ENCODE assay signal across 3 cellular contexts in the genomic region with DNA sequence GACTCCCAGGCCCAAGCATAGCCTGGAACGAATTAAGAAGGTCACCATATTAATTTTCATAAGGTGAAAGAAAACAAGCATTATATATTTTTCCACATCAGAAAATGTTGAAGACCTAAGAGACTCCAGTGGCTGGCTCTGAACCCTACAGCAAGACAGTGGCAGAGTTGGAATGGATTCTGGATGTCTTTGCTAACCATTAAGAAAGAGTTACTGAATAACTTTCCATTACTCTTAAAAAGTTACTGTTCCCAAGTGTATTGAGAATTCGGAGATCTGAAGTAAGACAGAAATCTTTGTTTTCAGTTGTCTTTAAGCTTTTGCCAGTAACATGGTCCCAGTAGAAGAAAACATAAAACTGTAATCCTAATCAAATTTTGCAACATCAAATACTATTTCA. TPM values are rescaled to one million over a fixed set of nuclear protein-coding genes. Genes with fewer than 3 reads are reported as not detected.
"Had no signal": no experiment of that assay in that cellular context is flagged by ENCODE, and none has a peak within 500 bp of the region (broad histone marks: within the 10 kb centered on the region; RNA-seq: fewer than 3 reads in every experiment).

No MANE protein-coding gene starts in this region.

RNA-seq across cellular contexts. Expression of a gene that starts 29.9 kb away (rescaled TPM):
- total RNA-seq: activated CD4-positive, alpha-beta memory T cell treated with anti-CD3 and anti-CD28 coated beads for 36 hours; activated T-helper 17 cell treated with anti-CD3 and anti-CD28 coated beads, Interleukin-2, amount 50 U/mL, for 72 hours; bronchial epithelial cell had no signal
